In the genomic region with DNA sequence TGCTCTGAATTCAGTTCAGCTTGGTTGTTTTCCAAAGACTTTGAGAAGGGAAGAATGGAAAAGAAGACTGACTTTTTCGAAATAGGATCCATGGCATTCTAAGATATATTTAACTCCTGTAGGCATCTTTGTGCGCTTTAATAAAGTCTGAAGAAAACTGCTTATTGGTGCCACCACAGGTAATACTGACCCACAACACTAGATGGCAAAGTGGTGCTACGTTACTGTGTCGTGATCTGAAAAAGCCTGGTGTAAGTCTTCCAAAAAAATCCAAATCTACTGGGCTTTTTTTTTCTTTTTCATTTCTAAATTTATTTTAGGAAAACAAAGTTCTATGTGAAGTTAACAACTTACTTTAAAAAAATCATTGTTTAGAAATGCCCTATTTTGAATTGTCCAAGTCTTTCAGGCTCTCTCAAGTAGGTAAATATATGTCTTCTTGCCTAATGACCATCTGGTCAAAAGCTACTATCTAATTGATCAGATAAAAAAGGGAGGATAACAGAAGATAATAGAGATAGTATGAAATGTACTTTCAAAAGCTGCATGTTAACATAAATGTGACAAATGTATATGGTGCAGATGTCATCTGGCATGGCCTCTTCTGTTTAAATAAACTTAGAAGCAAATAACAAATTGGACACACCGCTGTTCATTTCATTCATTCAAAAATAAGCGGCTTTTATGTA, we compare ENCODE assay signal across 8 cellular contexts. TPM values are rescaled to one million over a fixed set of nuclear protein-coding genes. Genes with fewer than 3 reads are reported as not detected.
DNase-seq lines count a peak whose midpoint lies in the region; ATAC-seq, FAIRE-seq and TF ChIP-seq lines count a peak whose summit lies in the region.

No MANE protein-coding gene starts in this region.

- no peak overlapping the region for H3K27ac ChIP-seq in C4-2B

- TF ChIP-seq CTCF in C4-2B (conservative IDR thresholded peaks at IDR 0.05) = peak; percentile 69

- ATAC-seq in GM19324 (IDR thresholded peaks at IDR 0.05; ENCODE audit: low FRiP score, unreplicated experiment) (peak; percentile 44), GM21737 (IDR thresholded peaks at IDR 0.05; ENCODE audit: unreplicated experiment) (no peak)

- peak; percentile 53 for DNase-seq in NCI-H2171 treated with DMSO at 0.1 percent for 48 hours (lab: John Stamatoyannopoulos, UW)
- peak; percentile 3 to 6 for DNase-seq in activated CD4-positive, alpha-beta T cell treated with anti-CD3 and anti-CD28 coated beads, Interleukin-2, amount 50 U/mL, for 4 hours
- peak; percentile 5 to 7 for DNase-seq in frontal cortex (ENCODE audit: low spot score in 2 of 2)
- peak; percentile 43 for DNase-seq in renal cortical epithelial cell (ENCODE audit: low read depth)
- DNase-seq in occipital lobe (lab: John Stamatoyannopoulos, UW) = no peak

- peak; percentile 66 for FAIRE-seq in frontal cortex (lab: Jason Lieb, UNC)

RNA-seq across cellular contexts. Expression of a gene that starts 47.0 kb away (rescaled TPM):
- total RNA-seq in frontal cortex (22.4 TPM), renal cortical epithelial cell (26.0 and 53.3 TPM in 2 replicates), occipital lobe (21.2 TPM)
